ENCODE assay signal across 8 cellular contexts in the genomic region with DNA sequence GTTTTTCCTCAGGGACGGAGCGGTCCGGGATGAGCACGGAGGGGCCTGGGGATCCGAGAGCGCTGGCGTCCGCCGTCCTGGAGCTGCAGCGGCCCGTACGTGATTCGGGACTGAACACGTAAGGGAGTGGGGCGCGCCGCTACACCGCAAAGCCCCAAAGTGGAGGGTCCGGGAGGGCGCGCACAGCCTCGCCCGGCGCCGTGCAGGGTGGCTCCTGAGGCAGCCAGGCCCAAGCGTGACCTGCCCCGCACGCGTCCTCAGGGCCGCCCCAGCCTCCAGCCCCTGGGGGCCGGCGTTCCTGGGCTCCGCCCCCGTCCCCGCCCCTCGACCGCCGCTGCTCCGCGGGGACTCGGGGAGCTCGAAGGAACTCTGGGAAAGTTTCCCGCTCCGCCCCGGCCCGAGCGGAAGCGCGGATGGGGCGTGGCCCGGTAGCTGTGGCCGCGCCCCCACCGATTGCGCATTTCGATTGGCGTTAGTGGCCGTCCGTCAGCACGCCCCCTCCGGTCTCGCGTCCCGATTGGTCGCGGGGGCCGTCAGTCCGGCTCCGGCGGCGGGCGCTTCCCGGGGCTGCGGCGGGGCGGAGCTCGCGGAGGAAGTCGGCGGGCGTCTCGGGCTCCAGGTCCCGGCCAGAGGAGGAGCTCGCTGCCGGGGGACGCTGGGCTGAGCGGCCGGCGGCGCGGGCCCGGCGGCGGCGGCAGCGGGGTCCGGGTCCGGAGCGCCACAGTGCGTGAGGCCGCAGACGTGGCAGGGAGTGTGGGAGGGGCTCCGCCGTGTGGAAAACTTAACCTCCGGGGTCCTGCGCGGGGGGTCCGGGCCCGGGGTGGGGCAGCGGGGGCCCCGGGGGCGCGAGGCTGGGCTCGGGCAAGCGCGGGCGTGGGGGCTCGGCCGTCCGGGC. TPM values are rescaled to one million over a fixed set of nuclear protein-coding genes. Genes with fewer than 3 reads are reported as not detected.
DNase-seq lines count a peak whose midpoint lies in the region; ATAC-seq and TF ChIP-seq lines count a peak whose summit lies in the region.

A gene (minus strand): TSS at position 270 of the 895 bp plus-strand sequence. CDS start 539 bp downstream, outside the sequence.
A gene (plus strand): TSS at position 620 of the 895 bp plus-strand sequence. CDS start 103 bp downstream, at position 723.

- H3K27me3 Mint-ChIP-seq in activated B cell treated with CpG ODN at 0.5 μM for 24 hours, result no peaks in the 10 kb centered on the region

- TF ChIP-seq CTCF in activated B cell treated with CpG ODN at 0.5 μM for 24 hours (IDR thresholded peaks at IDR 0.05), result no peak
- TF ChIP-seq CTCF in spleen (IDR thresholded peaks at IDR 0.05 in 8 of 11, conservative IDR thresholded peaks at IDR 0.05 in 3 of 11), result peak in 5 of 11 experiments; percentile 7 to 47 (median 25)

- CTCF ChIA-PET in activated B cell treated with CpG ODN at 0.5 μM for 24 hours (lab: Charles Lee), result interaction anchor here (0.8 to 1.3 kb wide), 8 partner anchors 16 to 512 kb away, joined by 3 to 8 read pairs (median 4); a partner anchor contains a TSS

- H3K36me3 Mint-ChIP-seq in activated B cell treated with CpG ODN at 0.5 μM for 24 hours (ENCODE audit: low read depth), result peaks cover 37% of the 10 kb centered on the region

- intact Hi-C loops in activated B cell treated with CpG ODN at 0.5 μM for 24 hours (cut with micrococcal nuclease) (loop anchor here (1.0 to 2.0 kb wide), 7 partner anchors 37 to 313 kb away; a partner anchor contains a TSS), spleen (cut with DNase I; ENCODE audit: low total_unique reads) (loop anchor here (10.0 kb wide), 1 partner anchor 85 kb away; a partner anchor contains a TSS)

- no peaks in the 10 kb centered on the region for H3K9me3 ChIP-seq in spleen

- DNase-seq in AG08396 (ENCODE audit: low spot score) (peak; percentile 99), NCI-H2227 treated with DMSO at 0.1 percent for 48 hours (lab: John Stamatoyannopoulos, UW) (peak; percentile 87), activated B cell treated with CpG ODN at 0.5 μM for 24 hours (peak; percentile 100), caudate nucleus (lab: John Stamatoyannopoulos, UW) (peak; percentile 45 to 99 (median 96)), inferior parietal cortex (ENCODE audit: extremely low spot score) (peak; percentile 99), spleen (peak; percentile 98)

- 0 to 1% (median 1%) methylated on average over 30 to 120 of the region's 120 CpGs for WGBS in spleen, 5 donors

- peaks cover 59% of the 10 kb centered on the region for H3K4me1 Mint-ChIP-seq in activated B cell treated with CpG ODN at 0.5 μM for 24 hours

- H3K9me3 Mint-ChIP-seq in activated B cell treated with CpG ODN at 0.5 μM for 24 hours, result no peaks in the 10 kb centered on the region

- H3K27ac Mint-ChIP-seq in activated B cell treated with CpG ODN at 0.5 μM for 24 hours, result peak within 1 kb of the TSS; percentile 78

- H3K36me3 ChIP-seq in spleen, result peaks cover 0 to 29% (median 14%) of the 10 kb centered on the region in 6 donors

- POLR2A ChIA-PET in activated B cell treated with CpG ODN at 0.5 μM for 24 hours (lab: Charles Lee), result interaction anchor here (0.5 to 7.1 kb wide), 34 partner anchors 9 to 1922 kb away, joined by 3 to 173 read pairs (median 4); a partner anchor contains a TSS

- H3K4me3 Mint-ChIP-seq in activated B cell treated with CpG ODN at 0.5 μM for 24 hours, result peak within 1 kb of the TSS; percentile 87

- ATAC-seq in HG03175 (IDR thresholded peaks at IDR 0.05; ENCODE audit: unreplicated experiment), result peak; percentile 87
- ATAC-seq in activated B cell treated with CpG ODN at 0.5 μM for 24 hours (ENCODE audit: low read depth), result peak; percentile 85

- H3K4me1 ChIP-seq in spleen, result peaks cover 17 to 80% (median 57%) of the 10 kb centered on the region in 6 donors

- H3K27ac ChIP-seq in caudate nucleus (ENCODE audit: low read depth, low read length) (peak within 1 kb of the TSS; percentile 41), spleen (peak within 1 kb of the TSS; percentile 71 to 94 (median 86))

- TF ChIP-seq POLR2A in GM18951 (IDR thresholded peaks at IDR 0.05; ENCODE audit: extremely low read depth, insufficient read depth, insufficient read length), result peak; percentile 86
- TF ChIP-seq POLR2A in spleen (IDR thresholded peaks at IDR 0.05), result peak in 2 of 3 donors; percentile 41 to 81

- H3K4me3 ChIP-seq in spleen, result peak within 1 kb of the TSS; percentile 55 to 98 (median 96)

- no peaks in the 10 kb centered on the region for H3K27me3 ChIP-seq in spleen (replicated peaks in 1 of 7)

- in situ Hi-C loops in GM18951 (cut with MboI; ENCODE audit: low sequenced_read_pairs, unreplicated experiment), result loop anchor here (25.0 kb wide), 1 partner anchor 453 kb away; no protein-coding TSS in a partner anchor

RNA-seq across cellular contexts. Expression of the first gene that starts in this region (rescaled TPM):
- total RNA-seq in activated B cell treated with CpG ODN at 0.5 μM for 24 hours, result 9.2 and 11.1 TPM in 2 replicates
- 10 to 100 TPM in 1 of 7 donors, 1 to 10 TPM in 6; 5.8 to 10.5 (median 6.8) TPM for total RNA-seq in spleen
- 1 to 10 TPM; 2.7 to 5.1 (median 4.3) TPM for polyA plus RNA-seq in spleen

RNA-seq across cellular contexts. Expression of the second gene that starts in this region (rescaled TPM):
- total RNA-seq in activated B cell treated with CpG ODN at 0.5 μM for 24 hours (65.5 and 68.7 TPM in 2 replicates), spleen (100 to 1,000 TPM; 101 to 118 (median 111) TPM)
- 10 to 100 TPM; 33.4 to 47.8 (median 40.9) TPM for polyA plus RNA-seq in spleen

Comparison
In these comparisons a context has a peak if more than half of its experiments do, and no peak if none do; other contexts are left out.
1. Peak in every context shown above with its lines: DNase-seq, ATAC-seq, H3K4me3 ChIP-seq and H3K27ac ChIP-seq.